ENCODE assay signal across 1 cellular context in the genomic region with DNA sequence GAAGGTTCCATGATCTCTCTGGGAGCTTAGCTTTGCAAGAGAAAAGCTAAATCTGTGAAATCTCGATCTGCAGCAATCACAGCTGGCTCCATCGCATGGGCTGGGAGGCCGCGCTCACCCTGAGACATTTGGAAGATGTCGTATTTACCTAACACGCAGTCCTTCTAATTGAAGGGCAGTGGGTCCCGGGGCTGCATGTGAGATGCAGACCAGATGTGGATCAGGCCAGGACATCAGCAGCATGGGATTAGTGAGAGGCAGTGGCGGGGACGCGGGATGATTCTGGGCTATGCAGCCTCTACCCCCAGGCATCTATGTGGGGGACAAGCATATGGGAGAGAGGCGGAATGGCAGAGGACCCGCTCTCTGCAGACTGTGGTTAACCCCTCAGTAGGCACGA.
TF ChIP-seq lines count a peak whose summit lies in the region.

No MANE protein-coding gene starts in this region.

TF ChIP-seq in WTC11, 78 proteins besides CTCF, POLR2A, EP300 and RAD21 (continued from another document):
- TF ChIP-seq, protein P1, sequence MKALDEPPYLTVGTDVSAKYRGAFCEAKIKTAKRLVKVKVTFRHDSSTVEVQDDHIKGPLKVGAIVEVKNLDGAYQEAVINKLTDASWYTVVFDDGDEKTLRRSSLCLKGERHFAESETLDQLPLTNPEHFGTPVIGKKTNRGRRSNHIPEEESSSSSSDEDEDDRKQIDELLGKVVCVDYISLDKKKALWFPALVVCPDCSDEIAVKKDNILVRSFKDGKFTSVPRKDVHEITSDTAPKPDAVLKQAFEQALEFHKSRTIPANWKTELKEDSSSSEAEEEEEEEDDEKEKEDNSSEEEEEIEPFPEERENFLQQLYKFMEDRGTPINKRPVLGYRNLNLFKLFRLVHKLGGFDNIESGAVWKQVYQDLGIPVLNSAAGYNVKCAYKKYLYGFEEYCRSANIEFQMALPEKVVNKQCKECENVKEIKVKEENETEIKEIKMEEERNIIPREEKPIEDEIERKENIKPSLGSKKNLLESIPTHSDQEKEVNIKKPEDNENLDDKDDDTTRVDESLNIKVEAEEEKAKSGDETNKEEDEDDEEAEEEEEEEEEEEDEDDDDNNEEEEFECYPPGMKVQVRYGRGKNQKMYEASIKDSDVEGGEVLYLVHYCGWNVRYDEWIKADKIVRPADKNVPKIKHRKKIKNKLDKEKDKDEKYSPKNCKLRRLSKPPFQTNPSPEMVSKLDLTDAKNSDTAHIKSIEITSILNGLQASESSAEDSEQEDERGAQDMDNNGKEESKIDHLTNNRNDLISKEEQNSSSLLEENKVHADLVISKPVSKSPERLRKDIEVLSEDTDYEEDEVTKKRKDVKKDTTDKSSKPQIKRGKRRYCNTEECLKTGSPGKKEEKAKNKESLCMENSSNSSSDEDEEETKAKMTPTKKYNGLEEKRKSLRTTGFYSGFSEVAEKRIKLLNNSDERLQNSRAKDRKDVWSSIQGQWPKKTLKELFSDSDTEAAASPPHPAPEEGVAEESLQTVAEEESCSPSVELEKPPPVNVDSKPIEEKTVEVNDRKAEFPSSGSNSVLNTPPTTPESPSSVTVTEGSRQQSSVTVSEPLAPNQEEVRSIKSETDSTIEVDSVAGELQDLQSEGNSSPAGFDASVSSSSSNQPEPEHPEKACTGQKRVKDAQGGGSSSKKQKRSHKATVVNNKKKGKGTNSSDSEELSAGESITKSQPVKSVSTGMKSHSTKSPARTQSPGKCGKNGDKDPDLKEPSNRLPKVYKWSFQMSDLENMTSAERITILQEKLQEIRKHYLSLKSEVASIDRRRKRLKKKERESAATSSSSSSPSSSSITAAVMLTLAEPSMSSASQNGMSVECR (CRISPR knock-in tag; IDR thresholded peaks at IDR 0.05; ENCODE audit: borderline replicate concordance): no peak
- TF ChIP-seq, protein P2, sequence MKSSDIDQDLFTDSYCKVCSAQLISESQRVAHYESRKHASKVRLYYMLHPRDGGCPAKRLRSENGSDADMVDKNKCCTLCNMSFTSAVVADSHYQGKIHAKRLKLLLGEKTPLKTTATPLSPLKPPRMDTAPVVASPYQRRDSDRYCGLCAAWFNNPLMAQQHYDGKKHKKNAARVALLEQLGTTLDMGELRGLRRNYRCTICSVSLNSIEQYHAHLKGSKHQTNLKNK (CRISPR knock-in tag; IDR thresholded peaks at IDR 0.05): no peak
- TF ChIP-seq SOX15 (CRISPR knock-in tag; IDR thresholded peaks at IDR 0.05) (no peak), AFF4 (CRISPR knock-in tag; IDR thresholded peaks at IDR 0.05; ENCODE audit: borderline replicate concordance) (no peak), FOXJ3 (CRISPR knock-in tag; IDR thresholded peaks at IDR 0.05; ENCODE audit: borderline replicate concordance) (no peak)
- TF ChIP-seq, protein P3, sequence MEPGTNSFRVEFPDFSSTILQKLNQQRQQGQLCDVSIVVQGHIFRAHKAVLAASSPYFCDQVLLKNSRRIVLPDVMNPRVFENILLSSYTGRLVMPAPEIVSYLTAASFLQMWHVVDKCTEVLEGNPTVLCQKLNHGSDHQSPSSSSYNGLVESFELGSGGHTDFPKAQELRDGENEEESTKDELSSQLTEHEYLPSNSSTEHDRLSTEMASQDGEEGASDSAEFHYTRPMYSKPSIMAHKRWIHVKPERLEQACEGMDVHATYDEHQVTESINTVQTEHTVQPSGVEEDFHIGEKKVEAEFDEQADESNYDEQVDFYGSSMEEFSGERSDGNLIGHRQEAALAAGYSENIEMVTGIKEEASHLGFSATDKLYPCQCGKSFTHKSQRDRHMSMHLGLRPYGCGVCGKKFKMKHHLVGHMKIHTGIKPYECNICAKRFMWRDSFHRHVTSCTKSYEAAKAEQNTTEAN (CRISPR knock-in tag; IDR thresholded peaks at IDR 0.05): no peak
